In genomic region chr17:28534740-28535375, GRCh38 we compare ENCODE assay signal across 26 cellular contexts. TPM values are rescaled to one million over a fixed set of nuclear protein-coding genes. Genes with fewer than 3 reads are reported as not detected.
DNase-seq lines count a peak whose midpoint lies in the region; ATAC-seq and TF ChIP-seq lines count a peak whose summit lies in the region.
"Had no signal": no experiment of that assay in that cellular context is flagged by ENCODE, and none has a peak within 500 bp of the region (broad histone marks: within the 10 kb centered on the region; RNA-seq: fewer than 3 reads in every experiment).

No MANE protein-coding gene starts in this region.

- H3K4me2 ChIP-seq in GM23338, result no peak overlapping the region
- H3K4me2 ChIP-seq: A549, KMS-11 had no signal

- H3K27ac Mint-ChIP-seq in GM23338, result no peak overlapping the region
- H3K27ac Mint-ChIP-seq: CD8-positive, alpha-beta memory T cell had no signal

- TF ChIP-seq CTCF in 22Rv1 (IDR thresholded peaks at IDR 0.05) (no peak), GM23338 (conservative IDR thresholded peaks at IDR 0.05; ENCODE audit: low read depth in 2 of 2) (peak in 1 of 2 experiments; percentile 21; a peak in 1 of 4 replicates), mucosa of descending colon (IDR thresholded peaks at IDR 0.05) (no peak)

- H3K27me3 ChIP-seq in GM23338 (ENCODE audit: insufficient read depth), result no peaks in the 10 kb centered on the region
- H3K27me3 ChIP-seq: SJSA1 had no signal

- H4K20me1 ChIP-seq in GM23338 (replicated peaks; ENCODE audit: insufficient read depth), result no peaks in the 10 kb centered on the region

- H3K9me2 ChIP-seq in GM23338 (ENCODE audit: insufficient read depth), result no peaks in the 10 kb centered on the region

- no peak overlapping the region for H3K4me3 ChIP-seq in GM23338
- H3K4me3 ChIP-seq in mucosa of descending colon, result no peak overlapping the region
- H3K4me3 ChIP-seq: A549, GM23248, HAP-1, SJSA1 had no signal

- intact Hi-C loops in mucosa of descending colon (cut with DNase I, micrococcal nuclease), result loop anchor here in 1 of 2 donors (5.0 kb wide), 1 partner anchor 38 kb away; no protein-coding TSS in a partner anchor

- H3K9me3 ChIP-seq in mucosa of descending colon, result no peaks in the 10 kb centered on the region
- H3K9me3 ChIP-seq: A549, HAP-1, SJSA1 had no signal

- no peak overlapping the region for H3K4me3 Mint-ChIP-seq in GM23338
- H3K4me3 Mint-ChIP-seq: CD8-positive, alpha-beta memory T cell had no signal

- peaks cover 10% of the 10 kb centered on the region for H3K27me3 Mint-ChIP-seq in GM23338 (ENCODE audit: insufficient read depth, low read depth, poor library complexity)

- DNase-seq in GM23338 (ENCODE audit: low spot score), result no peak
- DNase-seq in mucosa of descending colon, result peak in 2 of 3 donors; percentile 35 to 38
- DNase-seq in activated CD4-positive, alpha-beta T cell treated with anti-CD3 and anti-CD28 coated beads, Interleukin-2, amount 50 U/mL, for 48 hours, result no peak
- DNase-seq: AML-193; C1 segment of cervical spinal cord; CD8-positive, alpha-beta memory T cell; DMS153; DND-41; GM23248; IMR-90; MM.1S; NCI-H1436; NCI-H187; NCI-H2081 treated with DMSO at 0.1 percent for 48 hours; NCI-H2171; NCI-H226; NCI-H510A; NCI-H69; Right ventricle myocardium superior; RPMI8226 had no signal

- ATAC-seq in GM23338 (peak; percentile 42), mucosa of descending colon (no peak), GM21447 (IDR thresholded peaks at IDR 0.05; ENCODE audit: unreplicated experiment) (no peak)

- H3F3A ChIP-seq in GM23338 (replicated peaks; ENCODE audit: low read depth), result no peaks in the 10 kb centered on the region

- H3K4me1 ChIP-seq in GM23338 (ENCODE audit: insufficient read depth) (no peaks in the 10 kb centered on the region; the same call in 1 of the 2 replicates), mucosa of descending colon (ENCODE audit: low read depth) (peaks cover 17% of the 10 kb centered on the region)
- H3K4me1 ChIP-seq: HAP-1, SJSA1 had no signal

- no peaks in the 10 kb centered on the region for H3K9me3 Mint-ChIP-seq in GM23338
- H3K9me3 Mint-ChIP-seq: CD8-positive, alpha-beta memory T cell had no signal

- no peaks in the 10 kb centered on the region for H3K36me3 ChIP-seq in GM23338 (ENCODE audit: insufficient read depth)
- H3K36me3 ChIP-seq in mucosa of descending colon (ENCODE audit: low read depth), result no peaks in the 10 kb centered on the region
- H3K36me3 ChIP-seq: HAP-1, SJSA1 had no signal

- no peak overlapping the region for H2AFZ ChIP-seq in GM23338
- H2AFZ ChIP-seq: GM23248 had no signal

- no peaks in the 10 kb centered on the region for H3K79me2 ChIP-seq in GM23338 (replicated peaks; ENCODE audit: insufficient read depth)

- no peaks in the 10 kb centered on the region for H3K36me3 Mint-ChIP-seq in GM23338 (ENCODE audit: low read depth)
- H3K36me3 Mint-ChIP-seq: CD8-positive, alpha-beta memory T cell had no signal

- 0 out of 3 replicates have a peak, but pooled peaks cover 3% of the 10 kb centered on the region for H3K4me1 Mint-ChIP-seq in GM23338
- H3K4me1 Mint-ChIP-seq: CD8-positive, alpha-beta memory T cell had no signal

- H3K27ac ChIP-seq in 22Rv1 (peak overlapping the region; percentile 38; the same call in 1 of the 2 replicates), GM23338 (ENCODE audit: low read depth) (no peak overlapping the region)
- H3K27ac ChIP-seq: A549, GM23248, KMS-11, SJSA1 had no signal

TF ChIP-seq in GM23338, 12 proteins besides CTCF, POLR2A, EP300 and RAD21 (continues in another document):
- TF ChIP-seq ZNF462 (CRISPR knock-in tag; IDR thresholded peaks at IDR 0.05), result no peak
- no peak for TF ChIP-seq EZH2phosphoT487 (IDR thresholded peaks at IDR 0.05; ENCODE audit: unreplicated experiment)
- no peak for TF ChIP-seq ETS1 (IDR thresholded peaks at IDR 0.05)
- no peak for TF ChIP-seq NANOG (IDR thresholded peaks at IDR 0.05; ENCODE audit: borderline replicate concordance)
- no peak for TF ChIP-seq POLR2AphosphoS5 (IDR thresholded peaks at IDR 0.05; ENCODE audit: low read depth)

RNA-seq across cellular contexts. Expression of gene UNC119, which starts 17.6 kb away (rescaled TPM):
- 78.4 and 93.5 TPM in 2 replicates for total RNA-seq in GM23338 (2014; rRNA removed; shearing (Covaris generic))
- 36.9 and 39.0 TPM in 2 replicates for polyA plus RNA-seq in GM23338 (2016; fragmentation: Nextera tagmentation; extraction: Ambion mirVana)
- 10 to 100 TPM; 20.5 to 32.3 (median 23.2) TPM for total RNA-seq in mucosa of descending colon

RNA-seq across cellular contexts. Expression of gene FOXN1, which starts 28.7 kb away (rescaled TPM):
- total RNA-seq in GM23338 (2014; rRNA removed; shearing (Covaris generic)), result not detected in 2 replicates
- not detected in 2 replicates for polyA plus RNA-seq in GM23338 (2016; fragmentation: Nextera tagmentation; extraction: Ambion mirVana)
- total RNA-seq in mucosa of descending colon, result under 1 TPM in 2 of 3 donors, not detected in 1; 0.46 to 0.69 TPM
- total RNA-seq: CD8-positive, alpha-beta memory T cell; GM23248; IMR-90; Right ventricle myocardium superior; SJSA1 had no signal
- polyA plus RNA-seq: A549; CD8-positive, alpha-beta memory T cell; GM23248; IMR-90 had no signal

RNA-seq across cellular contexts. Expression of gene PIGS, which starts 36.5 kb away (rescaled TPM):
- total RNA-seq in GM23338 (2014; rRNA removed; shearing (Covaris generic)), result 52.1 and 53.2 TPM in 2 replicates
- polyA plus RNA-seq in GM23338 (2016; fragmentation: Nextera tagmentation; extraction: Ambion mirVana), result 15.5 and 16.4 TPM in 2 replicates
- total RNA-seq in mucosa of descending colon, result 100 to 1,000 TPM in 1 of 3 donors, 10 to 100 TPM in 2; 52.2 to 100 (median 88.5) TPM

RNA-seq across cellular contexts. Expression of gene ALDOC, which starts 41.8 kb away (rescaled TPM):
- 157 and 183 TPM in 2 replicates for total RNA-seq in GM23338 (2014; rRNA removed; shearing (Covaris generic))
- 33.3 and 33.5 TPM in 2 replicates for polyA plus RNA-seq in GM23338 (2016; fragmentation: Nextera tagmentation; extraction: Ambion mirVana)
- 10 to 100 TPM; 15.3 to 25.4 (median 19.7) TPM for total RNA-seq in mucosa of descending colon

Comparison
In these comparisons a context has a peak if more than half of its experiments do, and no peak if none do; other contexts are left out.
1. DNase-seq: peak in mucosa of descending colon (2 of 3); none in GM23338 (single experiment) and activated CD4-positive, alpha-beta T cell treated with anti-CD3 and anti-CD28 coated beads, Interleukin-2, amount 50 U/mL, for 48 hours (0 of 2).